ENCODE assay signal across 25 cellular contexts in genomic region chr15:98517051-98517450, GRCh38.
"Had no signal": no experiment of that assay in that cellular context is flagged by ENCODE, and none has a peak within 500 bp of the region (broad histone marks: within the 10 kb centered on the region; RNA-seq: fewer than 3 reads in every experiment).

No MANE protein-coding gene starts in this region.

- ATAC-seq: effector memory CD8-positive, alpha-beta T cell; esophagus mucosa; foreskin keratinocyte; gastrocnemius medialis; gastroesophageal sphincter; heart right ventricle had no signal

- H3K4me1 ChIP-seq: colonic mucosa, foreskin keratinocyte, gastrocnemius medialis had no signal

- FAIRE-seq: colon, endometrium, endothelial cell of umbilical vein, frontal cortex had no signal

- H3K36me3 ChIP-seq: colonic mucosa, esophagus squamous epithelium, gastrocnemius medialis, gastroesophageal sphincter, heart right ventricle had no signal

- DNase-seq: colonic mucosa; cortex of kidney; dermis blood vessel endothelial cell; dorsolateral prefrontal cortex; effector CD4-positive, alpha-beta T cell; effector CD8-positive, alpha-beta T cell; effector memory CD4-positive, alpha-beta T cell; effector memory CD8-positive, alpha-beta T cell; endodermal cell; erythroblast; esophagus squamous epithelium; foreskin fibroblast; foreskin keratinocyte; foreskin melanocyte; gastrocnemius medialis; glutamatergic neuron; heart right ventricle had no signal

- H3K27me3 ChIP-seq: colonic mucosa, dorsolateral prefrontal cortex, esophagus squamous epithelium, foreskin keratinocyte, gastrocnemius medialis, gastroesophageal sphincter had no signal

- H3K4me3 ChIP-seq: colonic mucosa, coronary artery, dorsolateral prefrontal cortex, esophagus squamous epithelium, gastrocnemius medialis, gastroesophageal sphincter, heart right ventricle had no signal

- H3K27ac ChIP-seq: colonic mucosa, coronary artery, dorsolateral prefrontal cortex, epithelial cell of prostate, esophagus squamous epithelium, foreskin keratinocyte, gastrocnemius medialis, gastroesophageal sphincter, heart right ventricle had no signal

- H3K9me3 ChIP-seq: colonic mucosa, esophagus squamous epithelium, gastrocnemius medialis, gastroesophageal sphincter, heart right ventricle had no signal
